8 cellular contexts compared by ENCODE assay signal in the genomic region with DNA sequence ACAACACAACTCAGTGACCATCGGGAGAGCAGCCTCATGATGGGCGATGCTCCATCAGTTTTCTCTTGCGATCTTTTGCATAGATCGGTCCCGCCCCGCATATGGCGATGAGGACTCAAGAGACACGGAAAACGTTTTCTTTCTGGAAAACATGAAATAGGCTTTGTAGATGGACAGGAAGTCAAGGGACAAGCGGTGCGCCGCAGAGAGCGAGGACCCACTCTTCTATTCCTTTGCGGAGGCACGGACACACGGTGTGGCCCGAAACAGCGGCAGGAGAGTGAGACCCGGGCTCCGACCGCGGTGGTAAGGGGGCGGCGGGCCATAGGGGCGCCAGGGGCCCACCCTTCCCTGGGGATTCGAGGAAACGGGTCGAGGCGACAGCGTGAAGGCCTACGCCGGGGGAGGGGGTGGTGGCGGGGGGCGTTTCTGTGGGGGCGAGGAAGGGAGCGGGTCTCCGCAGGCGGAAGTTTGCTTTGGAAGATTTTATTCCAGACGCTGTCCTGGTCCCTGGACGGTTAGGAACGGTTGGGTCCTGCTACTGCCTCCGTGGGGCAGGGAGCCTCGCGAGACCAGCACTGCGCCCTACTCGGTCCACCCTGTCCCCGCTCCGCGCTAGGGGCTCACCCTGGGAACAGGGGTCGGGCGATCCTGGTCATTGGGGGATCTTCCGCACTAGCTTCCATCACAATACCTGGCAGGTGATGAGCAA. TPM values are rescaled to one million over a fixed set of nuclear protein-coding genes. Genes with fewer than 3 reads are reported as not detected.
A peak's percentile ranks its signal among the peaks of the same experiment; 100 is the strongest.
DNase-seq lines count a peak whose midpoint lies in the region; ATAC-seq and TF ChIP-seq lines count a peak whose summit lies in the region.

No MANE protein-coding gene starts in this region.

- TF ChIP-seq CTCF in C4-2B (conservative IDR thresholded peaks at IDR 0.05) (no peak), OCI-LY3 (IDR thresholded peaks at IDR 0.05; ENCODE audit: low read depth, low read length) (no peak), cardiac fibroblast (IDR thresholded peaks at IDR 0.05; ENCODE audit: low read depth, low read length) (no peak), lower lobe of right lung (IDR thresholded peaks at IDR 0.05) (no peak), type B pancreatic cell (conservative IDR thresholded peaks at IDR 0.05) (no peak)

- H3K36me3 ChIP-seq in H7 (replicated peaks; ENCODE audit: control insufficient read depth, insufficient read depth, low read length) (no peaks in the 10 kb centered on the region), OCI-LY3 (replicated peaks; ENCODE audit: low read depth, low read length) (no peaks in the 10 kb centered on the region), lower lobe of right lung (no peaks in the 10 kb centered on the region)

- H3K27me3 ChIP-seq in H7 (ENCODE audit: control insufficient read depth, insufficient read depth, low read length), result peaks cover 14% of the 10 kb centered on the region; the same call in 1 of the 2 replicates
- no peaks in the 10 kb centered on the region for H3K27me3 ChIP-seq in OCI-LY3 (ENCODE audit: low read depth, low read length)
- H3K27me3 ChIP-seq in lower lobe of right lung (ENCODE audit: low read depth), result no peaks in the 10 kb centered on the region

- peaks cover 4% of the 10 kb centered on the region for H3K36me3 Mint-ChIP-seq in type B pancreatic cell

- in situ Hi-C loops in KBM-7 (cut with MboI; ENCODE audit: low pct_unique_long_range_greater_than_20kb, low sequenced_read_pairs), result no loop called here

- DNase-seq in H7 (peak; percentile 74), cardiac fibroblast (ENCODE audit: low read depth in 2 of 2) (peak in 1 of 2 donors; percentile 13), lower lobe of right lung (peak; percentile 59), type B pancreatic cell (ENCODE audit: extremely low spot score, unreplicated experiment) (no peak), KBM-7 (no peak), DMS153 treated with DMSO at 0.1 percent for 48 hours (lab: John Stamatoyannopoulos, UW; ENCODE audit: unreplicated experiment) (no peak)

- H3K79me2 ChIP-seq in OCI-LY3 (ENCODE audit: low read length), result no peaks in the 10 kb centered on the region

- H3K4me1 ChIP-seq in OCI-LY3 (ENCODE audit: low read length), result peaks cover 5% of the 10 kb centered on the region
- H3K4me1 ChIP-seq in lower lobe of right lung, result peaks cover 14% of the 10 kb centered on the region

- ATAC-seq in lower lobe of right lung, result peak; percentile 38 to 43

- no peaks in the 10 kb centered on the region for H4K20me1 ChIP-seq in OCI-LY3 (ENCODE audit: insufficient read depth, low read length)

- peak overlapping the region; percentile 85 for H3K4me2 ChIP-seq in OCI-LY3 (ENCODE audit: low read length)

- peaks cover 24% of the 10 kb centered on the region for H3K27me3 Mint-ChIP-seq in type B pancreatic cell

- peaks cover 7% of the 10 kb centered on the region for H3K4me1 Mint-ChIP-seq in type B pancreatic cell (ENCODE audit: unreplicated experiment)

- H3K4me3 Mint-ChIP-seq in type B pancreatic cell, result peak overlapping the region; percentile 97

- H3K9me3 ChIP-seq in OCI-LY3 (ENCODE audit: insufficient read depth, low read length) (no peaks in the 10 kb centered on the region), lower lobe of right lung (no peaks in the 10 kb centered on the region)

- H3K4me3 ChIP-seq in H7 (ENCODE audit: insufficient read depth, low read depth, low read length) (peak overlapping the region; percentile 75), OCI-LY3 (ENCODE audit: low read length) (peak overlapping the region; percentile 88), cardiac fibroblast (replicated peaks in 1 of 2; ENCODE audit: low read depth in 2 of 2, low read length in 2 of 2) (peak overlapping the region; percentile 61 to 76), lower lobe of right lung (peak overlapping the region; percentile 88)

- intact Hi-C loops in lower lobe of right lung (cut with DNase I), result no loop called here

- H3K27ac ChIP-seq in C4-2B (peak overlapping the region; percentile 69), OCI-LY3 (ENCODE audit: low read length) (no peak overlapping the region), lower lobe of right lung (peak overlapping the region; percentile 60)

- H3K9me3 Mint-ChIP-seq in type B pancreatic cell, result no peaks in the 10 kb centered on the region

- H3K27ac Mint-ChIP-seq in type B pancreatic cell, result peak overlapping the region; percentile 92

- H3K9ac ChIP-seq in OCI-LY3 (ENCODE audit: low read length), result peak overlapping the region; percentile 54

- peak overlapping the region; percentile 99 for H2AFZ ChIP-seq in OCI-LY3 (ENCODE audit: low read depth, low read length)

RNA-seq across cellular contexts. Expression of gene TDRKH, which starts 0.8 kb away (rescaled TPM):
- total RNA-seq in H7 (2014; rRNA removed; shearing (Covaris generic)), result 20.9 and 25.0 TPM in 2 replicates
- total RNA-seq in lower lobe of right lung (12.3 TPM), type B pancreatic cell (ENCODE audit: low replicate concordance) (8.9 and 10.0 TPM in 2 replicates)

RNA-seq across cellular contexts. Expression of gene LINGO4, which starts 14.1 kb away (rescaled TPM):
- total RNA-seq in H7 (2014; rRNA removed; shearing (Covaris generic)), result 0.07 TPM in 1 of 2 replicates, not detected in the other
- 0.50 TPM for total RNA-seq in lower lobe of right lung
- not detected in 2 replicates for total RNA-seq in type B pancreatic cell (ENCODE audit: low replicate concordance)

RNA-seq across cellular contexts. Expression of gene MRPL9, which starts 27.8 kb away (rescaled TPM):
- total RNA-seq in H7 (2014; rRNA removed; shearing (Covaris generic)), result 158 and 214 TPM in 2 replicates
- 59.9 TPM for total RNA-seq in lower lobe of right lung
- total RNA-seq in type B pancreatic cell (ENCODE audit: low replicate concordance), result 80.4 and 92.1 TPM in 2 replicates

RNA-seq across cellular contexts. Expression of gene RORC, which starts 40.5 kb away (rescaled TPM):
- total RNA-seq in H7 (2014; rRNA removed; shearing (Covaris generic)), result 0.18 and 0.42 TPM in 2 replicates
- total RNA-seq in lower lobe of right lung (21.7 TPM), type B pancreatic cell (ENCODE audit: low replicate concordance) (not detected in 2 replicates)

RNA-seq across cellular contexts. Expression of gene C2CD4D, which starts 48.5 kb away (rescaled TPM):
- total RNA-seq in H7 (2014; rRNA removed; shearing (Covaris generic)), result 0.30 and 0.90 TPM in 2 replicates
- total RNA-seq in lower lobe of right lung, result 0.21 TPM
- total RNA-seq in type B pancreatic cell (ENCODE audit: low replicate concordance), result 0.43 and 0.45 TPM in 2 replicates

Comparison
In these comparisons a context has a peak if more than half of its experiments do, and no peak if none do; other contexts are left out.
1. DNase-seq: peak in H7 (single experiment) and lower lobe of right lung (single experiment); none in type B pancreatic cell (single experiment), KBM-7 (single experiment) and DMS153 treated with DMSO at 0.1 percent for 48 hours (single experiment).
2. Peak in every context shown above with its lines, with median percentiles within 50 percentile points of each other: H3K4me3 ChIP-seq.